In genomic region chr12:40105515-40106201, GRCh38 we compare ENCODE assay signal across 8 cellular contexts. TPM values are rescaled to one million over a fixed set of nuclear protein-coding genes. Genes with fewer than 3 reads are reported as not detected.
DNase-seq lines count a peak whose midpoint lies in the region; ATAC-seq and TF ChIP-seq lines count a peak whose summit lies in the region.

Gene SLC2A13, minus strand, starts transcription at chr12:40106081. Its CDS starts 273 bp downstream, at chr12:40105808.

- H3K4me3 ChIP-seq in GM12875 (ENCODE audit: low read depth, low read length) (peak within 1 kb of the TSS; percentile 72), aorta (ENCODE audit: low read length in 2 of 2) (peak within 1 kb of the TSS; percentile 81 to 93)

- TF ChIP-seq CTCF in GM12875 (IDR thresholded peaks at IDR 0.05; ENCODE audit: borderline replicate concordance, insufficient read depth, low read depth, low read length) = no peak

- peaks cover 0 to 6% of the 10 kb centered on the region in 2 donors for H3K4me1 ChIP-seq in aorta (ENCODE audit: control insufficient read depth in 1 of 2, insufficient read depth in 2 of 2, low read length in 2 of 2)

- H3K27ac ChIP-seq in angular gyrus (ENCODE audit: low read depth, low read length) (peak within 1 kb of the TSS; percentile 66), aorta (ENCODE audit: low read depth in 1 of 2, low read length in 2 of 2) (peak within 1 kb of the TSS; percentile 4 to 71)

- no peaks in the 10 kb centered on the region for H3K9me3 ChIP-seq in T-helper 17 cell (ENCODE audit: control insufficient read depth, low read length, poor library complexity, severe bottlenecking)
- no peaks in the 10 kb centered on the region for H3K9me3 ChIP-seq in aorta (ENCODE audit: control insufficient read depth, low read length)

- H3K36me3 Mint-ChIP-seq in T-helper 17 cell (ENCODE audit: low read depth) = no peaks in the 10 kb centered on the region

- ATAC-seq in T-helper 17 cell (peak; percentile 92), aorta (ENCODE audit: low FRiP score) (peak; percentile 96)

- H3K27me3 ChIP-seq in aorta (ENCODE audit: control insufficient read depth in 1 of 2, insufficient read depth in 2 of 2, low read length in 1 of 2) = no peaks in the 10 kb centered on the region

- 1% methylated on average over 39 to 97 of the region's 97 CpGs for WGBS in aorta, 2 donors

- peak within 1 kb of the TSS; percentile 93 for H3K4me3 Mint-ChIP-seq in T-helper 17 cell

- H3K4me1 Mint-ChIP-seq in T-helper 17 cell = peaks cover 35% of the 10 kb centered on the region

- DNase-seq in HCEC 1CT (peak; percentile 73), M059J (ENCODE audit: low read depth) (peak; percentile 59), T-helper 17 cell (peak; percentile 74 to 81 (median 79)), hepatic stellate cell (ENCODE audit: low spot score) (peak; percentile 81), renal cortical epithelial cell (ENCODE audit: low read depth) (peak; percentile 15), aorta (peak; percentile 81 to 92)

- H3K27me3 Mint-ChIP-seq in T-helper 17 cell = peaks cover 18% of the 10 kb centered on the region

- intact Hi-C loops in aorta (cut with DNase I) = loop anchor here (2.0 to 5.0 kb wide), 2 partner anchors 95 to 338 kb away; no protein-coding TSS in a partner anchor

- no peaks in the 10 kb centered on the region for H3K36me3 ChIP-seq in aorta (ENCODE audit: control insufficient read depth in 1 of 2, insufficient read depth in 2 of 2, low read length in 1 of 2)

- peak within 1 kb of the TSS; percentile 90 for H3K27ac Mint-ChIP-seq in T-helper 17 cell

RNA-seq across cellular contexts. Expression of gene SLC2A13, which starts in this region (rescaled TPM):
- total RNA-seq in M059J (2014; rRNA removed; shearing (Covaris generic)) = 3.1 and 3.2 TPM in 2 replicates
- 1 to 10 TPM; 3.0 TPM for total RNA-seq in T-helper 17 cell
- 11.0 and 12.9 TPM in 2 replicates for total RNA-seq in renal cortical epithelial cell
- 10 to 100 TPM in 1 of 2 donors, 1 to 10 TPM in 1; 9.0 to 11.4 TPM for total RNA-seq in aorta
- polyA plus RNA-seq in aorta = 1 to 10 TPM; 1.1 to 2.8 TPM

Comparison
In these comparisons a context has a peak if more than half of its experiments do, and no peak if none do; other contexts are left out.
1. Peak in every context shown above with its lines: DNase-seq, ATAC-seq, H3K4me3 ChIP-seq and H3K27ac ChIP-seq.
2. DNase-seq: peak in every context shown above with its lines; median percentile 86 in aorta; 81 in hepatic stellate cell; 79 in T-helper 17 cell; 73 in HCEC 1CT; 59 in M059J; 15 in renal cortical epithelial cell.